2 cellular contexts compared by ENCODE assay signal in genomic region chr9:20981486-20981885, GRCh38.
TF ChIP-seq lines count a peak whose summit lies in the region.

No MANE protein-coding gene starts in this region.

TF ChIP-seq in A549, 52 proteins besides CTCF, POLR2A, EP300 and RAD21:
- TF ChIP-seq ELK1 (IDR thresholded peaks at IDR 0.05; ENCODE audit: low read depth, low read length), result no peak
- TF ChIP-seq HOXB5 (CRISPR knock-in tag; IDR thresholded peaks at IDR 0.05), result no peak
- TF ChIP-seq, protein P1, sequence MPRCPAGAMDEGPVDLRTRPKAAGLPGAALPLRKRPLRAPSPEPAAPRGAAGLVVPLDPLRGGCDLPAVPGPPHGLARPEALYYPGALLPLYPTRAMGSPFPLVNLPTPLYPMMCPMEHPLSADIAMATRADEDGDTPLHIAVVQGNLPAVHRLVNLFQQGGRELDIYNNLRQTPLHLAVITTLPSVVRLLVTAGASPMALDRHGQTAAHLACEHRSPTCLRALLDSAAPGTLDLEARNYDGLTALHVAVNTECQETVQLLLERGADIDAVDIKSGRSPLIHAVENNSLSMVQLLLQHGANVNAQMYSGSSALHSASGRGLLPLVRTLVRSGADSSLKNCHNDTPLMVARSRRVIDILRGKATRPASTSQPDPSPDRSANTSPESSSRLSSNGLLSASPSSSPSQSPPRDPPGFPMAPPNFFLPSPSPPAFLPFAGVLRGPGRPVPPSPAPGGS (IDR thresholded peaks at IDR 0.05), result no peak
- no peak for TF ChIP-seq NFE2L2 (conservative IDR thresholded peaks at IDR 0.05; ENCODE audit: low read length)

TF ChIP-seq in HEK293T, 16 proteins besides CTCF, POLR2A, EP300 and RAD21 (continued from another document):
- TF ChIP-seq FOXA1 (IDR thresholded peaks at IDR 0.05) (no peak), SUZ12 (IDR thresholded peaks at IDR 0.05) (no peak), LEF1 (IDR thresholded peaks at IDR 0.05; ENCODE audit: borderline replicate concordance) (no peak), FOXK2 (IDR thresholded peaks at IDR 0.05) (no peak), SP1 (IDR thresholded peaks at IDR 0.05) (no peak)
